22 cellular contexts compared by ENCODE assay signal in the genomic region with DNA sequence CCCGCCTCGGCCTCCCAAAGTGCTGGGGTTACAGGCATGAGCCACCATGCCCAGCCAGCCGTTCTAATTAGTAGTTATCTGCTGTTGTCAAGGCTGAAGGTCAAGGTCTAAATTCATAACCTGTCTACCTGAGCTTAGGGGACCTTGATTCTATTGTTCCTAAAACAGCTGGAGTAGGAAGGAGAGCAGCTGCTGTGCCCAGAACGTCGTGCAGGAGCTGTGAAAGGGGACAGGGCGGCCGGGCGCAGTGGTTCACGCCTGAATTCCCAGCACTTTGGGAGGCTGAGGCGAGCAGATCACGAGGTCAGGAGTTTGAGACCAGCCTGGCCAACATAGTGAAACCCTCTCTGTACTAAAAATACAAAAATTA. TPM values are rescaled to one million over a fixed set of nuclear protein-coding genes. Genes with fewer than 3 reads are reported as not detected.
A peak's percentile ranks its signal among the peaks of the same experiment; 100 is the strongest.
DNase-seq lines count a peak whose midpoint lies in the region; ATAC-seq and TF ChIP-seq lines count a peak whose summit lies in the region.
"Had no signal": no experiment of that assay in that cellular context is flagged by ENCODE, and none has a peak within 500 bp of the region (broad histone marks: within the 10 kb centered on the region; RNA-seq: fewer than 3 reads in every experiment).

No MANE protein-coding gene starts in this region.

- TF ChIP-seq EP300 in sigmoid colon (IDR thresholded peaks at IDR 0.05): no peak

- no peaks in the 10 kb centered on the region for H3K36me3 ChIP-seq in cardiac muscle cell
- peaks cover 0 to 12% (median 2%) of the 10 kb centered on the region in 4 donors for H3K36me3 ChIP-seq in sigmoid colon
- H3K36me3 ChIP-seq in uterus: no peaks in the 10 kb centered on the region
- H3K36me3 ChIP-seq: colonic mucosa had no signal

- H3K4me3 ChIP-seq in cardiac muscle cell (no peak overlapping the region), right cardiac atrium (ENCODE audit: low read length) (no peak overlapping the region), sigmoid colon (no peak overlapping the region), uterus (no peak overlapping the region)
- H3K4me3 ChIP-seq: colonic mucosa, GM12878 had no signal

- H3K9me3 Mint-ChIP-seq in activated naive CD8-positive, alpha-beta T cell treated with anti-CD3 and anti-CD28 coated beads for 36 hours: no peaks in the 10 kb centered on the region
- H3K9me3 Mint-ChIP-seq: activated B cell treated with CpG ODN at 0.5 μM for 24 hours; activated naive CD8-positive, alpha-beta T cell treated with anti-CD3 and anti-CD28 coated beads, Interleukin-2, amount 10 ng/mL, durations not matched to agents 7 days and 5 days had no signal

- DNase-seq in cardiac muscle cell (ENCODE audit: low read depth in 1 of 2, low spot score in 1 of 2): no peak
- no peak for DNase-seq in Right ventricle myocardium superior
- no peak for DNase-seq in right cardiac atrium
- no peak for DNase-seq in sigmoid colon
- no peak for DNase-seq in uterus
- DNase-seq in activated naive CD8-positive, alpha-beta T cell treated with anti-CD3 and anti-CD28 coated beads for 36 hours: no peak
- DNase-seq: activated B cell treated with CpG ODN at 0.5 μM for 24 hours; activated CD4-positive, alpha-beta T cell treated with anti-CD3 and anti-CD28 coated beads, Interleukin-2, amount 50 U/mL, for 4 hours; activated CD8-positive, alpha-beta memory T cell treated with anti-CD3 and anti-CD28 coated beads, Interleukin-2, amount 50 U/mL, for 48 hours; activated naive CD8-positive, alpha-beta T cell treated with anti-CD3 and anti-CD28 coated beads, Interleukin-2, amount 10 ng/mL, durations not matched to agents 7 days and 5 days; colonic mucosa; DMS79; HCEC 1CT; NCI-H1436 treated with DMSO at 0.1 percent for 48 hours; stimulated activated CD4-positive, alpha-beta T cell treated with anti-CD3 and anti-CD28 coated beads, Interleukin-15, amount 100 ng/mL, for 24 hours; T-helper 9 cell had no signal

- H3K9me3 ChIP-seq in cardiac muscle cell (ENCODE audit: low read depth) (no peaks in the 10 kb centered on the region), right cardiac atrium (ENCODE audit: control insufficient read depth, low read length) (no peaks in the 10 kb centered on the region), sigmoid colon (no peaks in the 10 kb centered on the region), uterus (no peaks in the 10 kb centered on the region)
- H3K9me3 ChIP-seq: colonic mucosa had no signal

- TF ChIP-seq POLR2A in sigmoid colon (IDR thresholded peaks at IDR 0.05): no peak
- no peak for TF ChIP-seq POLR2A in uterus (IDR thresholded peaks at IDR 0.05)

- no peak overlapping the region for H3K4me3 Mint-ChIP-seq in activated naive CD8-positive, alpha-beta T cell treated with anti-CD3 and anti-CD28 coated beads for 36 hours
- H3K4me3 Mint-ChIP-seq: activated B cell treated with CpG ODN at 0.5 μM for 24 hours; activated naive CD8-positive, alpha-beta T cell treated with anti-CD3 and anti-CD28 coated beads, Interleukin-2, amount 10 ng/mL, durations not matched to agents 7 days and 5 days had no signal

- ATAC-seq in Right ventricle myocardium superior (ENCODE audit: poor library complexity) (no peak), right cardiac atrium (no peak), HG02623 (IDR thresholded peaks at IDR 0.05; ENCODE audit: unreplicated experiment) (no peak), HG03097 (IDR thresholded peaks at IDR 0.05; ENCODE audit: low FRiP score, unreplicated experiment) (no peak)
- ATAC-seq: GM12878 had no signal

- peaks cover 3% of the 10 kb centered on the region for H3K36me3 Mint-ChIP-seq in activated naive CD8-positive, alpha-beta T cell treated with anti-CD3 and anti-CD28 coated beads for 36 hours

- H3K27me3 ChIP-seq in cardiac muscle cell (no peaks in the 10 kb centered on the region), right cardiac atrium (ENCODE audit: control insufficient read depth, insufficient read depth) (no peaks in the 10 kb centered on the region), sigmoid colon (no peaks in the 10 kb centered on the region), uterus (no peaks in the 10 kb centered on the region)
- H3K27me3 ChIP-seq: colonic mucosa had no signal

- no peak overlapping the region for H3K27ac Mint-ChIP-seq in activated naive CD8-positive, alpha-beta T cell treated with anti-CD3 and anti-CD28 coated beads for 36 hours
- H3K27ac Mint-ChIP-seq: activated B cell treated with CpG ODN at 0.5 μM for 24 hours; activated naive CD8-positive, alpha-beta T cell treated with anti-CD3 and anti-CD28 coated beads, Interleukin-2, amount 10 ng/mL, durations not matched to agents 7 days and 5 days had no signal

- intact Hi-C loops in Right ventricle myocardium superior (cut with DNase I) (no loop called here), right cardiac atrium (cut with DNase I) (no loop called here), sigmoid colon (cut with DNase I) (loop anchor here (5.0 kb wide), 1 partner anchor 35 kb away; no protein-coding TSS in a partner anchor), uterus (cut with DNase I; ENCODE audit: low total_unique reads) (no loop called here)

- H3K27ac ChIP-seq in cardiac muscle cell: peak overlapping the region; percentile 89
- peak overlapping the region; percentile 54 for H3K27ac ChIP-seq in right cardiac atrium (ENCODE audit: low read length)
- H3K27ac ChIP-seq in sigmoid colon: peak overlapping the region; percentile 71 to 78 (median 74)
- peak overlapping the region; percentile 68 to 82 for H3K27ac ChIP-seq in uterus
- H3K27ac ChIP-seq: 22Rv1, colonic mucosa, KMS-11 had no signal

- TF ChIP-seq CTCF in cardiac muscle cell (IDR thresholded peaks at IDR 0.05; ENCODE audit: low read depth, low read length) (no peak), sigmoid colon (IDR thresholded peaks at IDR 0.05) (no peak), uterus (IDR thresholded peaks at IDR 0.05) (no peak)

- H3K4me1 Mint-ChIP-seq in activated naive CD8-positive, alpha-beta T cell treated with anti-CD3 and anti-CD28 coated beads for 36 hours: no peaks in the 10 kb centered on the region
- H3K4me1 Mint-ChIP-seq: activated B cell treated with CpG ODN at 0.5 μM for 24 hours; activated naive CD8-positive, alpha-beta T cell treated with anti-CD3 and anti-CD28 coated beads, Interleukin-2, amount 10 ng/mL, durations not matched to agents 7 days and 5 days had no signal

- peaks cover 43% of the 10 kb centered on the region for H3K4me1 ChIP-seq in cardiac muscle cell (ENCODE audit: low read depth)
- H3K4me1 ChIP-seq in right cardiac atrium (ENCODE audit: control insufficient read depth, insufficient read depth, low read length): peaks cover 16% of the 10 kb centered on the region
- peaks cover 0 to 33% (median 30%) of the 10 kb centered on the region in 4 donors for H3K4me1 ChIP-seq in sigmoid colon
- H3K4me1 ChIP-seq in uterus: peaks cover 8 to 21% of the 10 kb centered on the region in 2 donors

- no peaks in the 10 kb centered on the region for H3K27me3 Mint-ChIP-seq in activated naive CD8-positive, alpha-beta T cell treated with anti-CD3 and anti-CD28 coated beads for 36 hours
- H3K27me3 Mint-ChIP-seq: activated B cell treated with CpG ODN at 0.5 μM for 24 hours; activated naive CD8-positive, alpha-beta T cell treated with anti-CD3 and anti-CD28 coated beads, Interleukin-2, amount 10 ng/mL, durations not matched to agents 7 days and 5 days had no signal

- WGBS in right cardiac atrium: 82% methylated on average over 11 of the region's 11 CpGs
- 77 to 91% methylated on average over 11 of the region's 11 CpGs for WGBS in sigmoid colon, 2 donors

RNA-seq across cellular contexts. Expression of gene TMEM94, which starts 21.0 kb away (rescaled TPM):
- total RNA-seq in cardiac muscle cell: 87.1 and 105 TPM in 2 replicates
- 74.2 and 93.5 TPM in 2 replicates for polyA plus RNA-seq in cardiac muscle cell
- 38.0 TPM for total RNA-seq in Right ventricle myocardium superior
- total RNA-seq in right cardiac atrium: 10 to 100 TPM; 40.3 to 54.6 (median 50.3) TPM
- 41.0 TPM for polyA plus RNA-seq in right cardiac atrium
- 10 to 100 TPM; 15.3 to 74.8 (median 32.4) TPM for total RNA-seq in sigmoid colon
- 10 to 100 TPM in 2 of 3 donors, 1 to 10 TPM in 1; 6.2 to 70.4 (median 22.8) TPM for polyA plus RNA-seq in sigmoid colon
- total RNA-seq in uterus: 10 to 100 TPM in 2 of 4 donors, 1 to 10 TPM in 2; 3.8 to 91.2 (median 26.0) TPM
- 10 to 100 TPM; 46.6 to 55.5 TPM for total RNA-seq in activated naive CD8-positive, alpha-beta T cell treated with anti-CD3 and anti-CD28 coated beads for 36 hours

RNA-seq across cellular contexts. Expression of gene CASKIN2, which starts 37.9 kb away (rescaled TPM):
- total RNA-seq in cardiac muscle cell: 24.4 and 31.2 TPM in 2 replicates
- 18.1 and 27.3 TPM in 2 replicates for polyA plus RNA-seq in cardiac muscle cell
- total RNA-seq in Right ventricle myocardium superior: 33.3 TPM
- total RNA-seq in right cardiac atrium: 10 to 100 TPM; 38.0 to 50.4 (median 46.4) TPM
- polyA plus RNA-seq in right cardiac atrium: 25.9 TPM
- total RNA-seq in sigmoid colon: 10 to 100 TPM in 3 of 4 donors, 1 to 10 TPM in 1; 10.0 to 14.7 (median 10.2) TPM
- polyA plus RNA-seq in sigmoid colon: 10 to 100 TPM in 1 of 3 donors, 1 to 10 TPM in 2; 4.8 to 12.9 (median 7.4) TPM
- total RNA-seq in uterus: 100 to 1,000 TPM in 1 of 4 donors, 10 to 100 TPM in 1, 1 to 10 TPM in 2; 7.4 to 122 (median 15.5) TPM
- 1 to 10 TPM; 4.3 to 4.5 TPM for total RNA-seq in activated naive CD8-positive, alpha-beta T cell treated with anti-CD3 and anti-CD28 coated beads for 36 hours

RNA-seq across cellular contexts. Expression of gene TSEN54, which starts 38.9 kb away (rescaled TPM):
- 70.5 and 88.8 TPM in 2 replicates for total RNA-seq in cardiac muscle cell
- 52.8 and 64.4 TPM in 2 replicates for polyA plus RNA-seq in cardiac muscle cell
- 5.6 TPM for total RNA-seq in Right ventricle myocardium superior
- 1 to 10 TPM; 5.9 to 7.1 (median 6.8) TPM for total RNA-seq in right cardiac atrium
- 9.6 TPM for polyA plus RNA-seq in right cardiac atrium
- 10 to 100 TPM; 11.1 to 25.3 (median 21.3) TPM for total RNA-seq in sigmoid colon
- 10 to 100 TPM; 32.4 to 43.7 (median 35.6) TPM for polyA plus RNA-seq in sigmoid colon
- total RNA-seq in uterus: 100 to 1,000 TPM in 1 of 4 donors, 10 to 100 TPM in 3; 17.4 to 102 (median 20.6) TPM
- 10 to 100 TPM; 44.6 to 45.5 TPM for total RNA-seq in activated naive CD8-positive, alpha-beta T cell treated with anti-CD3 and anti-CD28 coated beads for 36 hours

RNA-seq across cellular contexts. Expression of gene LLGL2, which starts 48.0 kb away (rescaled TPM):
- total RNA-seq in cardiac muscle cell: 28.1 and 40.3 TPM in 2 replicates
- 35.2 and 45.5 TPM in 2 replicates for polyA plus RNA-seq in cardiac muscle cell
- total RNA-seq in Right ventricle myocardium superior: 3.6 TPM
- total RNA-seq in right cardiac atrium: 10 to 100 TPM in 1 of 4 donors, 1 to 10 TPM in 3; 5.7 to 10.4 (median 7.6) TPM
- 8.6 TPM for polyA plus RNA-seq in right cardiac atrium
- total RNA-seq in sigmoid colon: 1 to 10 TPM; 1.4 to 5.0 (median 3.4) TPM
- polyA plus RNA-seq in sigmoid colon: 100 to 1,000 TPM; 197 to 299 (median 294) TPM
- total RNA-seq in uterus: 10 to 100 TPM in 3 of 4 donors, 1 to 10 TPM in 1; 3.1 to 31.9 (median 14.0) TPM
- total RNA-seq in activated naive CD8-positive, alpha-beta T cell treated with anti-CD3 and anti-CD28 coated beads for 36 hours: 1 to 10 TPM; 4.8 to 5.0 TPM
- total RNA-seq: HT1080 had no signal
